Comparison of ENCODE assay signal across 1 cellular context in genomic region chr17:82064433-82065192, GRCh38.
A peak's percentile ranks its signal among the peaks of the same experiment; 100 is the strongest.
TF ChIP-seq lines count a peak whose summit lies in the region.

No MANE protein-coding gene starts in this region.

TF ChIP-seq in HepG2, 621 proteins besides CTCF, POLR2A, EP300 and RAD21 (continues in another document):
- TF ChIP-seq ZFY (CRISPR knock-in tag; IDR thresholded peaks at IDR 0.05) (peak; percentile 34; the same call in 1 of the 2 replicates), ZFP91 (CRISPR knock-in tag; IDR thresholded peaks at IDR 0.05; ENCODE audit: borderline replicate concordance) (peak; percentile 70; the same call in 1 of the 2 replicates), REXO4 (CRISPR knock-in tag; IDR thresholded peaks at IDR 0.05; ENCODE audit: borderline replicate concordance) (no peak), SRY (CRISPR knock-in tag; IDR thresholded peaks at IDR 0.05) (0 out of 2 replicates have a peak, but pooled peaks have one; percentile 26), GATAD1 (CRISPR knock-in tag; IDR thresholded peaks at IDR 0.05) (peak; percentile 43), HNRNPL (IDR thresholded peaks at IDR 0.05; ENCODE audit: low read depth, low read length) (peak; percentile 65; the same call in 1 of the 2 replicates), ZFX (CRISPR knock-in tag; IDR thresholded peaks at IDR 0.05; ENCODE audit: low read depth) (peak; percentile 41; the same call in 1 of the 2 replicates), CHD4 (IDR thresholded peaks at IDR 0.05; ENCODE audit: borderline replicate concordance, low read length) (no peak), THAP7 (CRISPR knock-in tag; IDR thresholded peaks at IDR 0.05) (peak; percentile 61; the same call in 1 of the 2 replicates), ETV5 (CRISPR knock-in tag; IDR thresholded peaks at IDR 0.05; ENCODE audit: borderline replicate concordance) (peak; percentile 16; the same call in 1 of the 2 replicates), ZFP82 (CRISPR knock-in tag; IDR thresholded peaks at IDR 0.05; ENCODE audit: borderline replicate concordance) (0 out of 2 replicates have a peak, but pooled peaks have one; percentile 34), CSRNP2 (CRISPR knock-in tag; conservative IDR thresholded peaks at IDR 0.05; ENCODE audit: low read depth) (no peak), POLR2G (IDR thresholded peaks at IDR 0.05; ENCODE audit: low read depth, low read length) (peak; percentile 53; the same call in 1 of the 2 replicates), THAP8 (CRISPR knock-in tag; IDR thresholded peaks at IDR 0.05; ENCODE audit: borderline replicate concordance) (no peak), ZNF761 (CRISPR knock-in tag; conservative IDR thresholded peaks at IDR 0.05) (0 out of 2 replicates have a peak, but pooled peaks have one; percentile 64), GABPA (IDR thresholded peaks at IDR 0.05; ENCODE audit: low read depth, low read length) (no peak), GABPA (CRISPR knock-in tag; IDR thresholded peaks at IDR 0.05; ENCODE audit: low read depth) (peak; percentile 69), DNMT1 (CRISPR knock-in tag; IDR thresholded peaks at IDR 0.05) (0 out of 2 replicates have a peak, but pooled peaks have one; percentile 17), AGO2 (optimal IDR thresholded peaks at IDR 0.05; ENCODE audit: low read depth, low read length) (peak; percentile 95), HDAC1 (CRISPR knock-in tag; IDR thresholded peaks at IDR 0.05) (peak; percentile 87), THAP9 (CRISPR knock-in tag; IDR thresholded peaks at IDR 0.05; ENCODE audit: borderline replicate concordance) (0 out of 2 replicates have a peak, but pooled peaks have one; percentile 54), TFDP1 (CRISPR knock-in tag; IDR thresholded peaks at IDR 0.05; ENCODE audit: borderline replicate concordance) (peak; percentile 50; the same call in 1 of the 2 replicates), KLF11 (CRISPR knock-in tag; IDR thresholded peaks at IDR 0.05) (0 out of 2 replicates have a peak, but pooled peaks have one; percentile 38), ZFP62 (CRISPR knock-in tag; IDR thresholded peaks at IDR 0.05) (no peak), TBX2 (CRISPR knock-in tag; IDR thresholded peaks at IDR 0.05; ENCODE audit: borderline replicate concordance) (peak; percentile 64; the same call in 1 of the 2 replicates), ZNF879 (CRISPR knock-in tag; IDR thresholded peaks at IDR 0.05) (peak; percentile 88; the same call in 1 of the 2 replicates), IKZF1 (IDR thresholded peaks at IDR 0.05) (no peak), ZFP36 (IDR thresholded peaks at IDR 0.05; ENCODE audit: borderline replicate concordance, low read depth, low read length, partially characterized antibody) (no peak), SNRNP70 (IDR thresholded peaks at IDR 0.05; ENCODE audit: low read depth, low read length) (no peak), BRD4 (CRISPR knock-in tag; IDR thresholded peaks at IDR 0.05) (0 out of 2 replicates have a peak, but pooled peaks have one; percentile 40), ZFP36L1 (CRISPR knock-in tag; IDR thresholded peaks at IDR 0.05) (no peak), NCOA5 (CRISPR knock-in tag; IDR thresholded peaks at IDR 0.05) (no peak), KAT2B (IDR thresholded peaks at IDR 0.05; ENCODE audit: borderline replicate concordance, low read depth, low read length) (no peak), NR2C2 (CRISPR knock-in tag; IDR thresholded peaks at IDR 0.05; ENCODE audit: borderline replicate concordance) (peak; percentile 32; the same call in 1 of the 2 replicates), ZNF788 (CRISPR knock-in tag; IDR thresholded peaks at IDR 0.05; ENCODE audit: borderline replicate concordance) (peak; percentile 57; the same call in 1 of the 2 replicates), MTF2 (CRISPR knock-in tag; IDR thresholded peaks at IDR 0.05; ENCODE audit: borderline replicate concordance) (no peak), ZBTB14 (CRISPR knock-in tag; IDR thresholded peaks at IDR 0.05) (0 out of 2 replicates have a peak, but pooled peaks have one; percentile 11), MYC (CRISPR knock-in tag; IDR thresholded peaks at IDR 0.05; ENCODE audit: borderline replicate concordance) (peak; percentile 71; the same call in 1 of the 2 replicates), ZNF777 (CRISPR knock-in tag; IDR thresholded peaks at IDR 0.05) (0 out of 2 replicates have a peak, but pooled peaks have one; percentile 36), ZNF687 (CRISPR knock-in tag; IDR thresholded peaks at IDR 0.05) (peak; percentile 96), SP4 (CRISPR knock-in tag; IDR thresholded peaks at IDR 0.05) (0 out of 2 replicates have a peak, but pooled peaks have one; percentile 3), ZNF691 (CRISPR knock-in tag; IDR thresholded peaks at IDR 0.05; ENCODE audit: borderline replicate concordance, low read depth) (0 out of 2 replicates have a peak, but pooled peaks have one; percentile 19), ZNF737 (CRISPR knock-in tag; IDR thresholded peaks at IDR 0.05; ENCODE audit: borderline replicate concordance) (0 out of 2 replicates have a peak, but pooled peaks have one; percentile 43), MAFG (CRISPR knock-in tag; IDR thresholded peaks at IDR 0.05) (0 out of 2 replicates have a peak, but pooled peaks have one; percentile 29)
